ENCODE assay signal across 8 cellular contexts in the genomic region with DNA sequence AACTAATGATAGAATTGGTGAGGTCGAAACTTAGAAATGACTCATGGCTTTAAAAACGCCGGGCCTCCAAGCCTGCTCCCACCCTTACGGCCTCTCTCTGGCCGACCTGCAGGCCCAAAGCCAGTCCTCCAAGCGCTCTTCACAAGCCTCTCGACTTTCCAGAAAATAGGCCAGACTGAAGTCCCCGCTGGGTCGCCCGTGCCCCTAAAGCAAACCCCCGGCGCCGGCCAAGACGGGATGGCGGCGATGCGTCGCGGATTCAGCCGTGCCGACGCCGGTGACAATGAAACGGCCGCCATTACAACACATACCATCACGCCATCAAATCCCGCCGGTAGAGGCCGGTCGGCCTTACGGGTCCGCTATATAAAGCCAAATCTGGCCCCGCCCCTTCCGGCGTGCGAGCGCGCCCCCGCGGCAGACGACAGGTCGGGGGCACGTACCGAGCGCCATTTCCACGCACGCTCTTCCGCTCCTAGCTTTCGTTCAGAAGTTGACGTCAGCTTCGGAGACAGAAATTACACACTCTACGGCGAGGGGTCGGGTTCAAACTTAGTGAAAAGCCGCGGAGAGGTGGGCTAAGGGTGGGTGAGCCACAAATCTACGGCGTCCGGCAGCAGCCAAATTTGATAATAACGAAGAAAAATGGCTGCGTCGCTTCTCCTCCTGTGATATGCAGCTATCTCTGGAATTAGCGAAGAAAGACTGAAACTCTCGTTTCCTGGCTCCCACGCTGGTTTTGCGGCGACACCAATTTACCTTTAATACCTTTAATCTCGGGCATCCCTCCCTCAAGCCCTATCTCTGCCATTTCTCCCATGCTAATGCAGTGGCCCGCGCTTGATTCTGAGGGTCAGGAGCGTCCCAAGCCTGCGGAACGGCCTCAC. TPM values are rescaled to one million over a fixed set of nuclear protein-coding genes. Genes with fewer than 3 reads are reported as not detected.
DNase-seq lines count a peak whose midpoint lies in the region; ATAC-seq and TF ChIP-seq lines count a peak whose summit lies in the region.

Gene RPL3, minus strand, starts transcription at position 340 of the 887 bp plus-strand sequence. Its CDS starts 26 bp downstream, at position 314.

- DNase-seq in Daoy (ENCODE audit: low read depth) (peak; percentile 98), GOT3 (lab: John Stamatoyannopoulos, UW) (peak; percentile 87), LoVo (ENCODE audit: low spot score) (peak; percentile 96), fibroblast of peridontal ligament (ENCODE audit: extremely low read depth) (peak; percentile 99)
- DNase-seq in activated T-helper 9 cell treated with anti-CD3 and anti-CD28 coated beads, Interleukin-2, amount 50 U/mL, for 16 hours (ENCODE audit: low read depth) = peak; percentile 95
- peak; percentile 96 for DNase-seq in natural killer cell treated with Interleukin-12 subunit alpha and Interleukin-12 subunit beta and Interleukin-15 and Interleukin-18, amount 100 ng/mL, for 72 hours (ENCODE audit: low spot score)
- DNase-seq in stimulated activated naive CD8-positive, alpha-beta T cell treated with anti-CD3 and anti-CD28 coated beads, Interleukin-15, Interleukin-2, amounts not matched to agents 100 U/mL and 50 U/mL, for 24 hours = peak; percentile 97

- peak within 1 kb of the TSS; percentile 100 for H3K27ac Mint-ChIP-seq in natural killer cell treated with Interleukin-12 subunit alpha and Interleukin-12 subunit beta and Interleukin-15 and Interleukin-18, amount 100 ng/mL, for 72 hours

- peaks cover 42 to 50% of the 10 kb centered on the region in 2 donors for H3K4me1 Mint-ChIP-seq in natural killer cell treated with Interleukin-12 subunit alpha and Interleukin-12 subunit beta and Interleukin-15 and Interleukin-18, amount 100 ng/mL, for 72 hours (ENCODE audit: low read depth in 2 of 2)

- ATAC-seq in natural killer cell treated with Interleukin-12 subunit alpha and Interleukin-12 subunit beta and Interleukin-15 and Interleukin-18, amount 100 ng/mL, for 72 hours = peak; percentile 92 to 94
- ATAC-seq in stimulated activated naive CD8-positive, alpha-beta T cell treated with anti-CD3 and anti-CD28 coated beads, Interleukin-15, Interleukin-2, amounts not matched to agents 100 U/mL and 50 U/mL, for 24 hours = peak; percentile 83

- peak; percentile 100 for TF ChIP-seq POLR2A in Raji (IDR thresholded peaks at IDR 0.05; ENCODE audit: insufficient read depth, low read depth, low read length)

- no peaks in the 10 kb centered on the region for H3K27me3 Mint-ChIP-seq in natural killer cell treated with Interleukin-12 subunit alpha and Interleukin-12 subunit beta and Interleukin-15 and Interleukin-18, amount 100 ng/mL, for 72 hours

- no peaks in the 10 kb centered on the region for H3K9me3 Mint-ChIP-seq in natural killer cell treated with Interleukin-12 subunit alpha and Interleukin-12 subunit beta and Interleukin-15 and Interleukin-18, amount 100 ng/mL, for 72 hours

- peaks cover 27% of the 10 kb centered on the region for H3K36me3 Mint-ChIP-seq in natural killer cell treated with Interleukin-12 subunit alpha and Interleukin-12 subunit beta and Interleukin-15 and Interleukin-18, amount 100 ng/mL, for 72 hours

- H3K4me3 Mint-ChIP-seq in natural killer cell treated with Interleukin-12 subunit alpha and Interleukin-12 subunit beta and Interleukin-15 and Interleukin-18, amount 100 ng/mL, for 72 hours = peak within 1 kb of the TSS; percentile 99

RNA-seq across cellular contexts. Expression of gene RPL3, which starts in this region (rescaled TPM):
- total RNA-seq in Daoy (2014; rRNA removed; shearing (Covaris generic)) = 2,011 and 2,060 TPM in 2 replicates
- 1,000 to 10,000 TPM; 1,242 to 2,090 TPM for total RNA-seq in natural killer cell treated with Interleukin-12 subunit alpha and Interleukin-12 subunit beta and Interleukin-15 and Interleukin-18, amount 100 ng/mL, for 72 hours

Comparison
In these comparisons a context has a peak if more than half of its experiments do, and no peak if none do; other contexts are left out.
1. Peak in every context shown above with its lines: DNase-seq and ATAC-seq.